ENCODE assay signal across 8 cellular contexts in genomic region chr2:55961318-55961911, GRCh38. TPM values are rescaled to one million over a fixed set of nuclear protein-coding genes. Genes with fewer than 3 reads are reported as not detected.
DNase-seq lines count a peak whose midpoint lies in the region; ATAC-seq and TF ChIP-seq lines count a peak whose summit lies in the region.

No MANE protein-coding gene starts in this region.

- WGBS in esophagus muscularis mucosa = 28% methylated on average over 3 of the region's 3 CpGs

- H3K36me3 ChIP-seq in esophagus muscularis mucosa = no peaks in the 10 kb centered on the region

- TF ChIP-seq EP300 in esophagus muscularis mucosa (IDR thresholded peaks at IDR 0.05) = no peak

- TF ChIP-seq CTCF in HL-60 (IDR thresholded peaks at IDR 0.05; ENCODE audit: insufficient read depth, low read length) = peak; percentile 37
- TF ChIP-seq CTCF in esophagus muscularis mucosa (IDR thresholded peaks at IDR 0.05) = peak; percentile 35 to 49 (median 46)
- peak; percentile 72 for TF ChIP-seq CTCF in progenitor cell of endocrine pancreas (IDR thresholded peaks at IDR 0.05; ENCODE audit: unreplicated experiment)
- TF ChIP-seq CTCF in natural killer cell (IDR thresholded peaks at IDR 0.05) = no peak

- H3K27ac Mint-ChIP-seq in progenitor cell of endocrine pancreas = no peak overlapping the region
- no peak overlapping the region for H3K27ac Mint-ChIP-seq in natural killer cell

- H3K27ac ChIP-seq in HL-60 (replicated peaks) (no peak overlapping the region), esophagus muscularis mucosa (replicated peaks in 1 of 4) (no peak overlapping the region)

- no peaks in the 10 kb centered on the region for H3K9me3 ChIP-seq in esophagus muscularis mucosa

- DNase-seq in NCI-H2227 (lab: John Stamatoyannopoulos, UW; ENCODE audit: unreplicated experiment) (peak; percentile 29), NCI-H2227 treated with DMSO at 0.1 percent for 48 hours (lab: John Stamatoyannopoulos, UW) (no peak), HL-60 (ENCODE audit: low read depth in 1 of 2, low spot score in 1 of 2) (no peak), RPMI7951 (ENCODE audit: low read depth) (peak; percentile 54), esophagus muscularis mucosa (ENCODE audit: extremely low spot score) (no peak), progenitor cell of endocrine pancreas (ENCODE audit: low spot score, unreplicated experiment) (no peak), natural killer cell (no peak)

- H3K4me3 Mint-ChIP-seq in progenitor cell of endocrine pancreas (ENCODE audit: low read depth) (no peak overlapping the region), natural killer cell (no peak overlapping the region)

- H3K4me3 ChIP-seq in HL-60 (replicated peaks; ENCODE audit: insufficient read depth, low read length) = no peak overlapping the region
- H3K4me3 ChIP-seq in esophagus muscularis mucosa = no peak overlapping the region

- H3K9me3 Mint-ChIP-seq in progenitor cell of endocrine pancreas (ENCODE audit: low read depth) (no peaks in the 10 kb centered on the region), natural killer cell (peaks cover 0 to 4% of the 10 kb centered on the region in 2 donors)

- TF ChIP-seq POLR2A in esophagus muscularis mucosa (IDR thresholded peaks at IDR 0.05; ENCODE audit: low read depth) = no peak

- intact Hi-C loops in esophagus muscularis mucosa (cut with DNase I) = no loop called here
- intact Hi-C loops in natural killer cell (cut with micrococcal nuclease) = no loop called here

- peaks cover 16% of the 10 kb centered on the region for H3K4me1 Mint-ChIP-seq in progenitor cell of endocrine pancreas (ENCODE audit: low read depth)
- H3K4me1 Mint-ChIP-seq in natural killer cell = no peaks in the 10 kb centered on the region

- H3K27me3 Mint-ChIP-seq in progenitor cell of endocrine pancreas (peaks cover 7% of the 10 kb centered on the region), natural killer cell (ENCODE audit: low read depth in 2 of 2) (peaks cover 0 to 5% of the 10 kb centered on the region in 2 donors)

- no peaks in the 10 kb centered on the region for H3K36me3 Mint-ChIP-seq in progenitor cell of endocrine pancreas (ENCODE audit: insufficient read depth)
- H3K36me3 Mint-ChIP-seq in natural killer cell = no peaks in the 10 kb centered on the region

- H3K4me1 ChIP-seq in esophagus muscularis mucosa = peaks cover 0 to 14% (median 0%) of the 10 kb centered on the region in 4 donors

- H3K27me3 ChIP-seq in HL-60 (ENCODE audit: insufficient read depth, poor library complexity, severe bottlenecking) = no peaks in the 10 kb centered on the region
- H3K27me3 ChIP-seq in esophagus muscularis mucosa = peaks cover 0 to 3% (median 0%) of the 10 kb centered on the region in 4 donors

- ATAC-seq in GM19324 (IDR thresholded peaks at IDR 0.05; ENCODE audit: low FRiP score, unreplicated experiment) (no peak), natural killer cell (no peak)

RNA-seq across cellular contexts. Expression of gene EFEMP1, which starts 37.8 kb away (rescaled TPM):
- total RNA-seq in RPMI7951 (2014; rRNA removed; shearing (Covaris generic)) = 3.7 and 5.7 TPM in 2 replicates
- total RNA-seq in esophagus muscularis mucosa = 100 to 1,000 TPM in 1 of 4 donors, 10 to 100 TPM in 3; 57.3 to 113 (median 81.2) TPM
- 37.6 and 43.9 TPM in 2 replicates for total RNA-seq in progenitor cell of endocrine pancreas
- total RNA-seq in natural killer cell = not detected

Comparison
In these comparisons a context has a peak if more than half of its experiments do, and no peak if none do; other contexts are left out.
1. DNase-seq: peak in NCI-H2227 (single experiment) and RPMI7951 (single experiment); none in NCI-H2227 treated with DMSO at 0.1 percent for 48 hours (single experiment), HL-60 (0 of 2), esophagus muscularis mucosa (single experiment), progenitor cell of endocrine pancreas (single experiment) and natural killer cell (single experiment).